1 cellular context compared by ENCODE assay signal in genomic region chr4:1044469-1045192, GRCh38.
TF ChIP-seq lines count a peak whose summit lies in the region.

No MANE protein-coding gene starts in this region.

TF ChIP-seq in K562, 482 proteins besides CTCF, POLR2A, EP300 and RAD21:
- TF ChIP-seq ATF6 (CRISPR knock-in tag; IDR thresholded peaks at IDR 0.05) (no peak), RBM14 (IDR thresholded peaks at IDR 0.05; ENCODE audit: borderline replicate concordance, insufficient read depth, low read depth, low read length) (no peak), KDM5B (IDR thresholded peaks at IDR 0.05; ENCODE audit: insufficient replicate concordance, low read depth, low read length) (peak; percentile 14), STAG1 (CRISPR knock-in tag; IDR thresholded peaks at IDR 0.05; ENCODE audit: borderline replicate concordance) (no peak), ARHGAP35 (IDR thresholded peaks at IDR 0.05; ENCODE audit: partially characterized antibody) (no peak)
- TF ChIP-seq, protein P1, sequence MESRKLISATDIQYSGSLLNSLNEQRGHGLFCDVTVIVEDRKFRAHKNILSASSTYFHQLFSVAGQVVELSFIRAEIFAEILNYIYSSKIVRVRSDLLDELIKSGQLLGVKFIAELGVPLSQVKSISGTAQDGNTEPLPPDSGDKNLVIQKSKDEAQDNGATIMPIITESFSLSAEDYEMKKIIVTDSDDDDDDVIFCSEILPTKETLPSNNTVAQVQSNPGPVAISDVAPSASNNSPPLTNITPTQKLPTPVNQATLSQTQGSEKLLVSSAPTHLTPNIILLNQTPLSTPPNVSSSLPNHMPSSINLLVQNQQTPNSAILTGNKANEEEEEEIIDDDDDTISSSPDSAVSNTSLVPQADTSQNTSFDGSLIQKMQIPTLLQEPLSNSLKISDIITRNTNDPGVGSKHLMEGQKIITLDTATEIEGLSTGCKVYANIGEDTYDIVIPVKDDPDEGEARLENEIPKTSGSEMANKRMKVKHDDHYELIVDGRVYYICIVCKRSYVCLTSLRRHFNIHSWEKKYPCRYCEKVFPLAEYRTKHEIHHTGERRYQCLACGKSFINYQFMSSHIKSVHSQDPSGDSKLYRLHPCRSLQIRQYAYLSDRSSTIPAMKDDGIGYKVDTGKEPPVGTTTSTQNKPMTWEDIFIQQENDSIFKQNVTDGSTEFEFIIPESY (CRISPR knock-in tag; IDR thresholded peaks at IDR 0.05), result peak; percentile 35; the same call in 1 of the 2 replicates
